22 cellular contexts compared by ENCODE assay signal in genomic region chr1:245915851-245916250, GRCh38.
"Had no signal": no experiment of that assay in that cellular context is flagged by ENCODE, and none has a peak within 500 bp of the region (broad histone marks: within the 10 kb centered on the region; RNA-seq: fewer than 3 reads in every experiment).

No MANE protein-coding gene starts in this region.

- H3K4me3 Mint-ChIP-seq: effector memory CD8-positive, alpha-beta T cell; immature natural killer cell; natural killer cell; stimulated activated memory B cell treated with anti-CD40 and anti-IgM and Interleukin-4, amounts not matched to agents 10 μg/mL and 1 μg/mL and 100 μg/mL, for 72 hours; type B pancreatic cell had no signal

- DNase-seq: cortex of kidney; effector memory CD8-positive, alpha-beta T cell; erythroblast; esophagus squamous epithelium; foreskin melanocyte; hypothalamus; immature natural killer cell; left ventricle myocardium superior; lower lobe of right lung; natural killer cell; occipital lobe; ovary; posterior cingulate gyrus; psoas muscle; right cardiac atrium; sigmoid colon; stimulated activated CD4-positive, alpha-beta T cell treated with anti-CD3 and anti-CD28 coated beads, Interleukin-4, amount 100 ng/mL, for 4 hours; stimulated activated naive CD8-positive, alpha-beta T cell treated with anti-CD3 and anti-CD28 coated beads, Interleukin-15, Interleukin-2, amounts not matched to agents 100 U/mL and 50 U/mL, for 24 hours; testis; tibial artery had no signal

- H3K27me3 Mint-ChIP-seq: effector memory CD8-positive, alpha-beta T cell; stimulated activated memory B cell treated with anti-CD40 and anti-IgM and Interleukin-4, amounts not matched to agents 10 μg/mL and 1 μg/mL and 100 μg/mL, for 72 hours; type B pancreatic cell had no signal

- H3K4me1 Mint-ChIP-seq: stimulated activated memory B cell treated with anti-CD40 and anti-IgM and Interleukin-4, amounts not matched to agents 10 μg/mL and 1 μg/mL and 100 μg/mL, for 72 hours had no signal

- H3K27ac Mint-ChIP-seq: effector memory CD8-positive, alpha-beta T cell; natural killer cell; stimulated activated memory B cell treated with anti-CD40 and anti-IgM and Interleukin-4, amounts not matched to agents 10 μg/mL and 1 μg/mL and 100 μg/mL, for 72 hours; type B pancreatic cell had no signal
